8 cellular contexts compared by ENCODE assay signal in the genomic region with DNA sequence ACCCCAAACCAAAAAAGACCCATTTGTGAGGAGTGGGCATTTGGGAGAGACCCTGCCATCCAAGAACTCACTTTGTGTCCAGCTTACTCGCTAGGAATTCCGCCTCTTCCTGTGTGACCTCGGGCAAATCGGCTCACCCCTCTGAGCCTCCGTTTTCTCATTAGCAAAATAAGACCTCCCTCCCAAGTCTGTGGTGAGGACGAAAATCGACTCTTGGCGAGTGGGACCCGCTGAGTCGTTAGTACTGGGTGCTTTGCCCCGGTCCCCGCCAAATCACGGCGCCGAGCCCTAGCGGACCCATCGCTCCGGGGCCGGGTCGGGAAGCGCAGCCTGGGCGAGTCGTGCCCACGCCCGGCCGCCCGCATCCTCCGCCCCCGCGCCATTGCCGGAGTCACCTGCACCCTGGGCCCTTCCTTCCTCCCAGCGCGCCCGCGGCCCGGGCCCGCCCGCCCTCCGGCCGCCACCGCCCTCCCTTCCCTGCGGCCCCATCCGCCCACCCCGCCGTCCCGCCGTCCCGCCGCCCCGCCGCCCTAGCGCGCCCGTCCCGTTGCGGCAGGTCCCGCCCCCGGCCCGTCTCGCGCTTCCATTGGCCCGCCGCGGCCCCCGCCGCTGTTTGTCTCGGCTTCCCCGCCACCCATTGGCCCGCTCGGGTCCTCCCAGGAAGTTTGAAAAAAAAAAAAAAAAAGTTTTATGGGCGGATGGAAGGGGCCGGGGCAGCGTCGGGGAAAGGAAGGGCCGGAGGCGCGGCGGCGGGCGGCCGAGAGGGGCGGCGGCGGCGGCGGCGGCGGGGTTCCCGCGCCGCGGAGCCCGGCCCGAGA. TPM values are rescaled to one million over a fixed set of nuclear protein-coding genes. Genes with fewer than 3 reads are reported as not detected.
DNase-seq lines count a peak whose midpoint lies in the region; ATAC-seq lines count a peak whose summit lies in the region.

No MANE protein-coding gene starts in this region.

- POLR2A ChIA-PET in activated CD4-positive, alpha-beta T cell treated with anti-CD3 and anti-CD28 coated beads for 36 hours (lab: Charles Lee): no interaction called here

- H3K4me1 Mint-ChIP-seq in activated CD4-positive, alpha-beta T cell treated with anti-CD3 and anti-CD28 coated beads for 36 hours: peaks cover 25% of the 10 kb centered on the region

- intact Hi-C loops in activated CD4-positive, alpha-beta T cell treated with anti-CD3 and anti-CD28 coated beads for 36 hours (cut with DNase I, micrococcal nuclease): loop anchor here in 1 of 2 experiments (1.0 to 5.0 kb wide), 11 partner anchors 49 to 457 kb away; a partner anchor contains a TSS

- ATAC-seq in HG03045 (IDR thresholded peaks at IDR 0.05; ENCODE audit: unreplicated experiment): peak; percentile 62
- ATAC-seq in activated CD4-positive, alpha-beta T cell treated with anti-CD3 and anti-CD28 coated beads for 36 hours: peak; percentile 91

- H3K27ac Mint-ChIP-seq in activated CD4-positive, alpha-beta T cell treated with anti-CD3 and anti-CD28 coated beads for 36 hours: peak overlapping the region; percentile 90

- CTCF ChIA-PET in activated CD4-positive, alpha-beta T cell treated with anti-CD3 and anti-CD28 coated beads for 36 hours (lab: Charles Lee): no interaction called here

- H3K4me3 Mint-ChIP-seq in activated CD4-positive, alpha-beta T cell treated with anti-CD3 and anti-CD28 coated beads for 36 hours: peak overlapping the region; percentile 84

- DNase-seq in DMS 273 (lab: John Stamatoyannopoulos, UW; ENCODE audit: unreplicated experiment) (peak; percentile 91), DMS 273 treated with DMSO at 0.1 percent for 48 hours (lab: John Stamatoyannopoulos, UW) (no peak), NCI-H345 treated with DMSO at 0.1 percent for 48 hours (lab: John Stamatoyannopoulos, UW; ENCODE audit: unreplicated experiment) (peak; percentile 22), cerebellum (ENCODE audit: low spot score) (peak; percentile 92), kidney glomerular epithelial cell (lab: John Stamatoyannopoulos, UW) (peak; percentile 60)
- DNase-seq in activated CD4-positive, alpha-beta T cell treated with anti-CD3 and anti-CD28 coated beads for 36 hours: peak; percentile 95
- DNase-seq in stimulated activated CD4-positive, alpha-beta T cell treated with anti-CD3 and anti-CD28 coated beads, Interleukin-15, amount 100 ng/mL, for 1 hour (ENCODE audit: low read depth in 1 of 2, low spot score in 1 of 2): peak; percentile 79 to 82

- H3K36me3 Mint-ChIP-seq in activated CD4-positive, alpha-beta T cell treated with anti-CD3 and anti-CD28 coated beads for 36 hours (ENCODE audit: low read depth): peaks cover 3% of the 10 kb centered on the region

- H3K9me3 Mint-ChIP-seq in activated CD4-positive, alpha-beta T cell treated with anti-CD3 and anti-CD28 coated beads for 36 hours (ENCODE audit: low read depth): no peaks in the 10 kb centered on the region

- no peaks in the 10 kb centered on the region for H3K27me3 Mint-ChIP-seq in activated CD4-positive, alpha-beta T cell treated with anti-CD3 and anti-CD28 coated beads for 36 hours

RNA-seq across cellular contexts. Expression of a gene that starts 48.9 kb away (rescaled TPM):
- total RNA-seq in activated CD4-positive, alpha-beta T cell treated with anti-CD3 and anti-CD28 coated beads for 36 hours: 10 to 100 TPM; 23.3 to 26.1 TPM
- 28.5 TPM for total RNA-seq in cerebellum

RNA-seq across cellular contexts. Expression of a gene that starts 59.6 kb away (rescaled TPM):
- total RNA-seq in activated CD4-positive, alpha-beta T cell treated with anti-CD3 and anti-CD28 coated beads for 36 hours: 10 to 100 TPM; 37.1 to 42.3 TPM
- 11.3 TPM for total RNA-seq in cerebellum
